1 cellular context compared by ENCODE assay signal in the genomic region with DNA sequence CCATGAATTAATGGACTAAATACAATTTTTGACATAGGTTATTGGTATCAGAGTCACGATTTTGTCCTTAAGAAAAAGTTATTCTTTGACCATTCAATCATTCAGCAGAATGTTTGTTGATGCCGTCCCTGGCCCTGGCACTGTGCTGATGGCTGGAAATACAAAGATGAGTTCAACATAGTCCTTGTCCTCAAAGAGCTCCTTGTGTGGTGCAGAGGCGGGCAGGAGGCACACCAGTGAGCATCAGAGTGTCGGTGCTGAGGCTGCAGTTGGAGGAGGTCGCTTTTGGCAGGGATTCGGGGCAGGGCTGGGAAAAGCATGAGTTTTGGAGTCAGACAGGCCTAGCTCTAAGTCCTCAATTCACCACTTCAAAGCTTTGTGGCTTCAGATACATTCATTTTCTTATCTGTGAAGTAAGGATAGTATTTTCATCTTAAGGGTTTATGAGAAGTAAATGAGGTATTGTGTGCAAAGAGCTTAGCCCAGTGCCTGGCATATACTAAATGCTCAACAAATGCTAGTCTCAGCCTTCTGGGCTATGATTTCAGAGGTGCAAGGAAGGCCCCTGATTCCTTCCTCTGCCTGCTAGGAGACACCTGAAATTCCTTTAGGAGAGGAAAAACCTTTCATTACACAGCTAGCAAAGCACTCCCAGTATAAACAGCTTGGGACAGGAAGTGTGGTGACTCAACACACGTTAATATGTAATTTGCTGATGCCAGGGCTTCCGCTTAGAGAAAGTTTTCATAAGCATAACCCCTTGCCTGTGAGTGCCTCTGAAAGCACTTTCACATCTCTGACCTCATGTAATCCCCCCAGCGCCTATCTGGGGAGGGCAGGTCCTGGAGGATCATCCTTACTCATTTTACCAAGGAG.
TF ChIP-seq lines count a peak whose summit lies in the region.

No MANE protein-coding gene starts in this region.

TF ChIP-seq in HepG2, 621 proteins besides CTCF, POLR2A, EP300 and RAD21 (continued from another document and continues in another):
- TF ChIP-seq ZMAT3 (CRISPR knock-in tag; conservative IDR thresholded peaks at IDR 0.05): no peak
- TF ChIP-seq ZNF382 (CRISPR knock-in tag; IDR thresholded peaks at IDR 0.05; ENCODE audit: borderline replicate concordance): no peak
- TF ChIP-seq MTA3 (CRISPR knock-in tag; IDR thresholded peaks at IDR 0.05): no peak
- TF ChIP-seq, protein P1, sequence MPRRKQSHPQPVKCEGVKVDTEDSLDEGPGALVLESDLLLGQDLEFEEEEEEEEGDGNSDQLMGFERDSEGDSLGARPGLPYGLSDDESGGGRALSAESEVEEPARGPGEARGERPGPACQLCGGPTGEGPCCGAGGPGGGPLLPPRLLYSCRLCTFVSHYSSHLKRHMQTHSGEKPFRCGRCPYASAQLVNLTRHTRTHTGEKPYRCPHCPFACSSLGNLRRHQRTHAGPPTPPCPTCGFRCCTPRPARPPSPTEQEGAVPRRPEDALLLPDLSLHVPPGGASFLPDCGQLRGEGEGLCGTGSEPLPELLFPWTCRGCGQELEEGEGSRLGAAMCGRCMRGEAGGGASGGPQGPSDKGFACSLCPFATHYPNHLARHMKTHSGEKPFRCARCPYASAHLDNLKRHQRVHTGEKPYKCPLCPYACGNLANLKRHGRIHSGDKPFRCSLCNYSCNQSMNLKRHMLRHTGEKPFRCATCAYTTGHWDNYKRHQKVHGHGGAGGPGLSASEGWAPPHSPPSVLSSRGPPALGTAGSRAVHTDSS (CRISPR knock-in tag; conservative IDR thresholded peaks at IDR 0.05): no peak
- TF ChIP-seq FOSL2 (CRISPR knock-in tag; IDR thresholded peaks at IDR 0.05): peak; percentile 83
- no peak for TF ChIP-seq ZNF660 (CRISPR knock-in tag; IDR thresholded peaks at IDR 0.05; ENCODE audit: borderline replicate concordance, low read depth)
- peak; percentile 58 for TF ChIP-seq SAP130 (CRISPR knock-in tag; IDR thresholded peaks at IDR 0.05; ENCODE audit: low read depth)
- peak; percentile 38; the same call in 1 of the 2 replicates for TF ChIP-seq RARA (CRISPR knock-in tag; IDR thresholded peaks at IDR 0.05)
- TF ChIP-seq KLF9 (CRISPR knock-in tag; IDR thresholded peaks at IDR 0.05; ENCODE audit: low read depth): no peak
- TF ChIP-seq SIN3B (IDR thresholded peaks at IDR 0.05; ENCODE audit: low read length): no peak
- TF ChIP-seq JUNB (CRISPR knock-in tag; IDR thresholded peaks at IDR 0.05; ENCODE audit: borderline replicate concordance): no peak
- no peak for TF ChIP-seq RBFOX2 (IDR thresholded peaks at IDR 0.05; ENCODE audit: low read depth, low read length)
- TF ChIP-seq, protein P2, sequence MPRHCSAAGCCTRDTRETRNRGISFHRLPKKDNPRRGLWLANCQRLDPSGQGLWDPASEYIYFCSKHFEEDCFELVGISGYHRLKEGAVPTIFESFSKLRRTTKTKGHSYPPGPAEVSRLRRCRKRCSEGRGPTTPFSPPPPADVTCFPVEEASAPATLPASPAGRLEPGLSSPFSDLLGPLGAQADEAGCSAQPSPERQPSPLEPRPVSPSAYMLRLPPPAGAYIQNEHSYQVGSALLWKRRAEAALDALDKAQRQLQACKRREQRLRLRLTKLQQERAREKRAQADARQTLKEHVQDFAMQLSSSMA (CRISPR knock-in tag; IDR thresholded peaks at IDR 0.05): no peak
- TF ChIP-seq HDAC6 (IDR thresholded peaks at IDR 0.05; ENCODE audit: low read depth, low read length): no peak
- no peak for TF ChIP-seq ZNF264 (CRISPR knock-in tag; IDR thresholded peaks at IDR 0.05)
- no peak for TF ChIP-seq NPAS2 (CRISPR knock-in tag; IDR thresholded peaks at IDR 0.05; ENCODE audit: borderline replicate concordance)
- TF ChIP-seq FOXA3 (CRISPR knock-in tag; IDR thresholded peaks at IDR 0.05): peak; percentile 65
- TF ChIP-seq ZNF160 (CRISPR knock-in tag; IDR thresholded peaks at IDR 0.05): no peak
- no peak for TF ChIP-seq GATAD1 (CRISPR knock-in tag; IDR thresholded peaks at IDR 0.05)
- TF ChIP-seq NR2F6 (IDR thresholded peaks at IDR 0.05): 0 out of 2 replicates have a peak, but pooled peaks have one; percentile 11
- no peak; the same call in 1 of the 2 replicates for TF ChIP-seq NR2F6 (CRISPR knock-in tag; IDR thresholded peaks at IDR 0.05)
- TF ChIP-seq, protein P3, sequence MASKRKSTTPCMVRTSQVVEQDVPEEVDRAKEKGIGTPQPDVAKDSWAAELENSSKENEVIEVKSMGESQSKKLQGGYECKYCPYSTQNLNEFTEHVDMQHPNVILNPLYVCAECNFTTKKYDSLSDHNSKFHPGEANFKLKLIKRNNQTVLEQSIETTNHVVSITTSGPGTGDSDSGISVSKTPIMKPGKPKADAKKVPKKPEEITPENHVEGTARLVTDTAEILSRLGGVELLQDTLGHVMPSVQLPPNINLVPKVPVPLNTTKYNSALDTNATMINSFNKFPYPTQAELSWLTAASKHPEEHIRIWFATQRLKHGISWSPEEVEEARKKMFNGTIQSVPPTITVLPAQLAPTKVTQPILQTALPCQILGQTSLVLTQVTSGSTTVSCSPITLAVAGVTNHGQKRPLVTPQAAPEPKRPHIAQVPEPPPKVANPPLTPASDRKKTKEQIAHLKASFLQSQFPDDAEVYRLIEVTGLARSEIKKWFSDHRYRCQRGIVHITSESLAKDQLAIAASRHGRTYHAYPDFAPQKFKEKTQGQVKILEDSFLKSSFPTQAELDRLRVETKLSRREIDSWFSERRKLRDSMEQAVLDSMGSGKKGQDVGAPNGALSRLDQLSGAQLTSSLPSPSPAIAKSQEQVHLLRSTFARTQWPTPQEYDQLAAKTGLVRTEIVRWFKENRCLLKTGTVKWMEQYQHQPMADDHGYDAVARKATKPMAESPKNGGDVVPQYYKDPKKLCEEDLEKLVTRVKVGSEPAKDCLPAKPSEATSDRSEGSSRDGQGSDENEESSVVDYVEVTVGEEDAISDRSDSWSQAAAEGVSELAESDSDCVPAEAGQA (IDR thresholded peaks at IDR 0.05; ENCODE audit: low read depth): no peak
- TF ChIP-seq, protein P3 (CRISPR knock-in tag; IDR thresholded peaks at IDR 0.05; ENCODE audit: borderline replicate concordance): no peak
- TF ChIP-seq POLR2AphosphoS2 (IDR thresholded peaks at IDR 0.05; ENCODE audit: low read depth, low read length): no peak
- no peak for TF ChIP-seq CHCHD3 (CRISPR knock-in tag; IDR thresholded peaks at IDR 0.05)
- TF ChIP-seq EHMT2 (IDR thresholded peaks at IDR 0.05; ENCODE audit: borderline replicate concordance, low read depth, low read length): no peak
- no peak for TF ChIP-seq ZNF749 (CRISPR knock-in tag; IDR thresholded peaks at IDR 0.05; ENCODE audit: borderline replicate concordance)
- peak; percentile 48; the same call in 1 of the 2 replicates for TF ChIP-seq MED1 (CRISPR knock-in tag; IDR thresholded peaks at IDR 0.05)
- no peak for TF ChIP-seq HNRNPH1 (optimal IDR thresholded peaks at IDR 0.05; ENCODE audit: low read depth, low read length)
- TF ChIP-seq ZNF224 (CRISPR knock-in tag; IDR thresholded peaks at IDR 0.05): no peak
- no peak for TF ChIP-seq ZNF607 (CRISPR knock-in tag; IDR thresholded peaks at IDR 0.05; ENCODE audit: borderline replicate concordance)
- TF ChIP-seq JUN (CRISPR knock-in tag; IDR thresholded peaks at IDR 0.05): no peak
- TF ChIP-seq, protein P4, sequence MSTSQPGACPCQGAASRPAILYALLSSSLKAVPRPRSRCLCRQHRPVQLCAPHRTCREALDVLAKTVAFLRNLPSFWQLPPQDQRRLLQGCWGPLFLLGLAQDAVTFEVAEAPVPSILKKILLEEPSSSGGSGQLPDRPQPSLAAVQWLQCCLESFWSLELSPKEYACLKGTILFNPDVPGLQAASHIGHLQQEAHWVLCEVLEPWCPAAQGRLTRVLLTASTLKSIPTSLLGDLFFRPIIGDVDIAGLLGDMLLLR (CRISPR knock-in tag; IDR thresholded peaks at IDR 0.05): no peak
- TF ChIP-seq SOX13 (IDR thresholded peaks at IDR 0.05): no peak
- TF ChIP-seq SOX13 (CRISPR knock-in tag; conservative IDR thresholded peaks at IDR 0.05 in 1 of 2, IDR thresholded peaks at IDR 0.05 in 1 of 2): no peak
- TF ChIP-seq, protein P5, sequence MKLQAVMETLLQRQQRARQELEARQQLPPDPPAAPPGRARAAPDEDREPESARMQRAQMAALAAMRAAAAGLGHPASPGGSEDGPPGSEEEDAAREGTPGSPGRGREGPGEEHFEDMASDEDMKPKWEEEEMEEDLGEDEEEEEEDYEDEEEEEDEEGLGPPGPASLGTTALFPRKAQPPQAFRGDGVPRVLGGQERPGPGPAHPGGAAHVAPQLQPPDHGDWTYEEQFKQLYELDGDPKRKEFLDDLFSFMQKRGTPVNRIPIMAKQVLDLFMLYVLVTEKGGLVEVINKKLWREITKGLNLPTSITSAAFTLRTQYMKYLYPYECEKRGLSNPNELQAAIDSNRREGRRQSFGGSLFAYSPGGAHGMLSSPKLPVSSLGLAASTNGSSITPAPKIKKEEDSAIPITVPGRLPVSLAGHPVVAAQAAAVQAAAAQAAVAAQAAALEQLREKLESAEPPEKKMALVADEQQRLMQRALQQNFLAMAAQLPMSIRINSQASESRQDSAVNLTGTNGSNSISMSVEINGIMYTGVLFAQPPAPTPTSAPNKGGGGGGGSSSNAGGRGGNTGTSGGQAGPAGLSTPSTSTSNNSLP (IDR thresholded peaks at IDR 0.05; ENCODE audit: low read depth, low read length): no peak
- TF ChIP-seq, protein P6, sequence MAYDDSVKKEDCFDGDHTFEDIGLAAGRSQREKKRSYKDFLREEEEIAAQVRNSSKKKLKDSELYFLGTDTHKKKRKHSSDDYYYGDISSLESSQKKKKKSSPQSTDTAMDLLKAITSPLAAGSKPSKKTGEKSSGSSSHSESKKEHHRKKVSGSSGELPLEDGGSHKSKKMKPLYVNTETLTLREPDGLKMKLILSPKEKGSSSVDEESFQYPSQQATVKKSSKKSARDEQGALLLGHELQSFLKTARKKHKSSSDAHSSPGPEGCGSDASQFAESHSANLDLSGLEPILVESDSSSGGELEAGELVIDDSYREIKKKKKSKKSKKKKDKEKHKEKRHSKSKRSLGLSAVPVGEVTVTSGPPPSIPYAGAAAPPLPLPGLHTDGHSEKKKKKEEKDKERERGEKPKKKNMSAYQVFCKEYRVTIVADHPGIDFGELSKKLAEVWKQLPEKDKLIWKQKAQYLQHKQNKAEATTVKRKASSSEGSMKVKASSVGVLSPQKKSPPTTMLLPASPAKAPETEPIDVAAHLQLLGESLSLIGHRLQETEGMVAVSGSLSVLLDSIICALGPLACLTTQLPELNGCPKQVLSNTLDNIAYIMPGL (CRISPR knock-in tag; IDR thresholded peaks at IDR 0.05; ENCODE audit: borderline replicate concordance in 1 of 2, low read depth in 1 of 2): no peak
- no peak for TF ChIP-seq TRIM24 (CRISPR knock-in tag; IDR thresholded peaks at IDR 0.05)
- TF ChIP-seq ZNF674 (CRISPR knock-in tag; IDR thresholded peaks at IDR 0.05; ENCODE audit: low read depth): no peak
- TF ChIP-seq, protein P7, sequence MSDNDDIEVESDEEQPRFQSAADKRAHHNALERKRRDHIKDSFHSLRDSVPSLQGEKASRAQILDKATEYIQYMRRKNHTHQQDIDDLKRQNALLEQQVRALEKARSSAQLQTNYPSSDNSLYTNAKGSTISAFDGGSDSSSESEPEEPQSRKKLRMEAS (IDR thresholded peaks at IDR 0.05): no peak
- TF ChIP-seq MBD4 (IDR thresholded peaks at IDR 0.05; ENCODE audit: borderline replicate concordance, low read length): no peak
- no peak for TF ChIP-seq RBM22 (optimal IDR thresholded peaks at IDR 0.05; ENCODE audit: low read length)
- TF ChIP-seq ZNF605 (CRISPR knock-in tag; IDR thresholded peaks at IDR 0.05): no peak
- TF ChIP-seq, protein P8, sequence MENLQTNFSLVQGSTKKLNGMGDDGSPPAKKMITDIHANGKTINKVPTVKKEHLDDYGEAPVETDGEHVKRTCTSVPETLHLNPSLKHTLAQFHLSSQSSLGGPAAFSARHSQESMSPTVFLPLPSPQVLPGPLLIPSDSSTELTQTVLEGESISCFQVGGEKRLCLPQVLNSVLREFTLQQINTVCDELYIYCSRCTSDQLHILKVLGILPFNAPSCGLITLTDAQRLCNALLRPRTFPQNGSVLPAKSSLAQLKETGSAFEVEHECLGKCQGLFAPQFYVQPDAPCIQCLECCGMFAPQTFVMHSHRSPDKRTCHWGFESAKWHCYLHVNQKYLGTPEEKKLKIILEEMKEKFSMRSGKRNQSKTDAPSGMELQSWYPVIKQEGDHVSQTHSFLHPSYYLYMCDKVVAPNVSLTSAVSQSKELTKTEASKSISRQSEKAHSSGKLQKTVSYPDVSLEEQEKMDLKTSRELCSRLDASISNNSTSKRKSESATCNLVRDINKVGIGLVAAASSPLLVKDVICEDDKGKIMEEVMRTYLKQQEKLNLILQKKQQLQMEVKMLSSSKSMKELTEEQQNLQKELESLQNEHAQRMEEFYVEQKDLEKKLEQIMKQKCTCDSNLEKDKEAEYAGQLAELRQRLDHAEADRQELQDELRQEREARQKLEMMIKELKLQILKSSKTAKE (CRISPR knock-in tag; IDR thresholded peaks at IDR 0.05; ENCODE audit: borderline replicate concordance): no peak
- no peak for TF ChIP-seq NFE2L2 (IDR thresholded peaks at IDR 0.05; ENCODE audit: low read length)
- TF ChIP-seq, protein P9, sequence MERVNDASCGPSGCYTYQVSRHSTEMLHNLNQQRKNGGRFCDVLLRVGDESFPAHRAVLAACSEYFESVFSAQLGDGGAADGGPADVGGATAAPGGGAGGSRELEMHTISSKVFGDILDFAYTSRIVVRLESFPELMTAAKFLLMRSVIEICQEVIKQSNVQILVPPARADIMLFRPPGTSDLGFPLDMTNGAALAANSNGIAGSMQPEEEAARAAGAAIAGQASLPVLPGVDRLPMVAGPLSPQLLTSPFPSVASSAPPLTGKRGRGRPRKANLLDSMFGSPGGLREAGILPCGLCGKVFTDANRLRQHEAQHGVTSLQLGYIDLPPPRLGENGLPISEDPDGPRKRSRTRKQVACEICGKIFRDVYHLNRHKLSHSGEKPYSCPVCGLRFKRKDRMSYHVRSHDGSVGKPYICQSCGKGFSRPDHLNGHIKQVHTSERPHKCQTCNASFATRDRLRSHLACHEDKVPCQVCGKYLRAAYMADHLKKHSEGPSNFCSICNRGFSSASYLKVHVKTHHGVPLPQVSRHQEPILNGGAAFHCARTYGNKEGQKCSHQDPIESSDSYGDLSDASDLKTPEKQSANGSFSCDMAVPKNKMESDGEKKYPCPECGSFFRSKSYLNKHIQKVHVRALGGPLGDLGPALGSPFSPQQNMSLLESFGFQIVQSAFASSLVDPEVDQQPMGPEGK (CRISPR knock-in tag; IDR thresholded peaks at IDR 0.05): peak; percentile 24; the same call in 1 of the 2 replicates
- no peak for TF ChIP-seq REL (CRISPR knock-in tag; conservative IDR thresholded peaks at IDR 0.05)
- TF ChIP-seq HOXA9 (CRISPR knock-in tag; IDR thresholded peaks at IDR 0.05; ENCODE audit: borderline replicate concordance): no peak
- no peak for TF ChIP-seq ZNF563 (CRISPR knock-in tag; IDR thresholded peaks at IDR 0.05)
